Comparison of ENCODE assay signal across 1 cellular context in the genomic region with DNA sequence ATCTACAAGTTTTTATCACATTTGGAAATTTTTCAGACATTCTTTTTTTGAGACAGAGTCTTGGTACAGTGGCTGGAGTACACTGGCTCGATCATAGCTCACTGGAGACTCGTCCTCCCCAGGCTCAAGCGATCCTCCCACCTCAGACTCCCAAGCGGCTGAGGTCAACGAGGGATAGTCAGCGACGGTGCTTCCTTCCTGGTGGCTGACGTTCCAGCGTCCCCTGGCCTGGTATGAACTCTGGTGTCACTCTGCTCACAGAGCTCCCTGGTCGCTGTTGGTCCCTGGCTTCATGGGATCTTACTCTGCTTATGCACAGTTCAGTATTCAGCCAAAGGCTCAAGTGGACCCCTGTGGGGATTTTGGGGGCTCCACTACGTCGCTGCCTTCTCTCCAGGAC.
TF ChIP-seq lines count a peak whose summit lies in the region.

No MANE protein-coding gene starts in this region.

TF ChIP-seq in HepG2, 621 proteins besides CTCF, POLR2A, EP300 and RAD21 (continued from another document and continues in another):
- TF ChIP-seq, protein P1, sequence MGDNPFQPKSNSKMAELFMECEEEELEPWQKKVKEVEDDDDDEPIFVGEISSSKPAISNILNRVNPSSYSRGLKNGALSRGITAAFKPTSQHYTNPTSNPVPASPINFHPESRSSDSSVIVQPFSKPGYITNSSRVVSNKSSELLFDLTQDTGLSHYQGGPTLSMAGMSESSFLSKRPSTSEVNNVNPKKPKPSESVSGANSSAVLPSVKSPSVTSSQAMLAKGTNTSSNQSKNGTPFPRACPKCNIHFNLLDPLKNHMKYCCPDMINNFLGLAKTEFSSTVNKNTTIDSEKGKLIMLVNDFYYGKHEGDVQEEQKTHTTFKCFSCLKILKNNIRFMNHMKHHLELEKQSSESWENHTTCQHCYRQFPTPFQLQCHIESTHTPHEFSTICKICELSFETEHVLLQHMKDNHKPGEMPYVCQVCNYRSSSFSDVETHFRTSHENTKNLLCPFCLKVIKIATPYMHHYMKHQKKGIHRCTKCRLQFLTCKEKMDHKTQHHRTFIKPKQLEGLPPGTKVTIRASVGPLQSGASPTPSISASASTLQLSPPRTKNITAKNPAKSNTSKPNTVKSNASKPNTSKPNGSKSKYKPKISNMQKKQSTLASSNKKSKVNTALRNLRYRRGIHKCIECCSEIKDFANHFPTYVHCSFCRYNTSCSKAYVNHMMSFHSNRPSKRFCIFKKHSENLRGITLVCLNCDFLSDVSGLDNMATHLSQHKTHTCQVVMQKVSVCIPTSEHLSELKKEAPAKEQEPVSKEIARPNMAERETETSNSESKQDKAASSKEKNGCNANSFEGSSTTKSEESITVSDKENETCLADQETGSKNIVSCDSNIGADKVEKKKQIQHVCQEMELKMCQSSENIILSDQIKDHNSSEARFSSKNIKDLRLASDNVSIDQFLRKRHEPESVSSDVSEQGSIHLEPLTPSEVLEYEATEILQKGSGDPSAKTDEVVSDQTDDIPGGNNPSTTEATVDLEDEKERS (CRISPR knock-in tag; IDR thresholded peaks at IDR 0.05) = no peak
- TF ChIP-seq MEIS1 (CRISPR knock-in tag; IDR thresholded peaks at IDR 0.05; ENCODE audit: borderline replicate concordance) = no peak
- TF ChIP-seq, protein P2, sequence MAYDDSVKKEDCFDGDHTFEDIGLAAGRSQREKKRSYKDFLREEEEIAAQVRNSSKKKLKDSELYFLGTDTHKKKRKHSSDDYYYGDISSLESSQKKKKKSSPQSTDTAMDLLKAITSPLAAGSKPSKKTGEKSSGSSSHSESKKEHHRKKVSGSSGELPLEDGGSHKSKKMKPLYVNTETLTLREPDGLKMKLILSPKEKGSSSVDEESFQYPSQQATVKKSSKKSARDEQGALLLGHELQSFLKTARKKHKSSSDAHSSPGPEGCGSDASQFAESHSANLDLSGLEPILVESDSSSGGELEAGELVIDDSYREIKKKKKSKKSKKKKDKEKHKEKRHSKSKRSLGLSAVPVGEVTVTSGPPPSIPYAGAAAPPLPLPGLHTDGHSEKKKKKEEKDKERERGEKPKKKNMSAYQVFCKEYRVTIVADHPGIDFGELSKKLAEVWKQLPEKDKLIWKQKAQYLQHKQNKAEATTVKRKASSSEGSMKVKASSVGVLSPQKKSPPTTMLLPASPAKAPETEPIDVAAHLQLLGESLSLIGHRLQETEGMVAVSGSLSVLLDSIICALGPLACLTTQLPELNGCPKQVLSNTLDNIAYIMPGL (CRISPR knock-in tag; IDR thresholded peaks at IDR 0.05; ENCODE audit: borderline replicate concordance in 1 of 2, low read depth in 1 of 2) = no peak
- peak; percentile 69 for TF ChIP-seq KDM2A (CRISPR knock-in tag; IDR thresholded peaks at IDR 0.05; ENCODE audit: borderline replicate concordance, low read depth)
- TF ChIP-seq NCOR1 (IDR thresholded peaks at IDR 0.05; ENCODE audit: borderline replicate concordance, low read length) = no peak
- TF ChIP-seq, protein P3, sequence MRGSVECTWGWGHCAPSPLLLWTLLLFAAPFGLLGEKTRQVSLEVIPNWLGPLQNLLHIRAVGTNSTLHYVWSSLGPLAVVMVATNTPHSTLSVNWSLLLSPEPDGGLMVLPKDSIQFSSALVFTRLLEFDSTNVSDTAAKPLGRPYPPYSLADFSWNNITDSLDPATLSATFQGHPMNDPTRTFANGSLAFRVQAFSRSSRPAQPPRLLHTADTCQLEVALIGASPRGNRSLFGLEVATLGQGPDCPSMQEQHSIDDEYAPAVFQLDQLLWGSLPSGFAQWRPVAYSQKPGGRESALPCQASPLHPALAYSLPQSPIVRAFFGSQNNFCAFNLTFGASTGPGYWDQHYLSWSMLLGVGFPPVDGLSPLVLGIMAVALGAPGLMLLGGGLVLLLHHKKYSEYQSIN (CRISPR knock-in tag; IDR thresholded peaks at IDR 0.05; ENCODE audit: borderline replicate concordance) = no peak
- TF ChIP-seq, protein P4, sequence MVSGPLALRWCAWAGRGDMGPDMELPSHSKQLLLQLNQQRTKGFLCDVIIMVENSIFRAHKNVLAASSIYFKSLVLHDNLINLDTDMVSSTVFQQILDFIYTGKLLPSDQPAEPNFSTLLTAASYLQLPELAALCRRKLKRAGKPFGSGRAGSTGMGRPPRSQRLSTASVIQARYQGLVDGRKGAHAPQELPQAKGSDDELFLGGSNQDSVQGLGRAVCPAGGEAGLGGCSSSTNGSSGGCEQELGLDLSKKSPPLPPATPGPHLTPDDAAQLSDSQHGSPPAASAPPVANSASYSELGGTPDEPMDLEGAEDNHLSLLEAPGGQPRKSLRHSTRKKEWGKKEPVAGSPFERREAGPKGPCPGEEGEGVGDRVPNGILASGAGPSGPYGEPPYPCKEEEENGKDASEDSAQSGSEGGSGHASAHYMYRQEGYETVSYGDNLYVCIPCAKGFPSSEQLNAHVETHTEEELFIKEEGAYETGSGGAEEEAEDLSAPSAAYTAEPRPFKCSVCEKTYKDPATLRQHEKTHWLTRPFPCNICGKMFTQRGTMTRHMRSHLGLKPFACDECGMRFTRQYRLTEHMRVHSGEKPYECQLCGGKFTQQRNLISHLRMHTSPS (CRISPR knock-in tag; IDR thresholded peaks at IDR 0.05; ENCODE audit: low read depth) = no peak
- TF ChIP-seq KAT2B (IDR thresholded peaks at IDR 0.05; ENCODE audit: borderline replicate concordance, low read depth, low read length) = no peak
- 0 out of 2 replicates have a peak, but pooled peaks have one; percentile 46 for TF ChIP-seq SPEN (CRISPR knock-in tag; IDR thresholded peaks at IDR 0.05; ENCODE audit: low read depth)
- no peak for TF ChIP-seq ZNF296 (CRISPR knock-in tag; conservative IDR thresholded peaks at IDR 0.05)
- TF ChIP-seq ZNF570 (CRISPR knock-in tag; IDR thresholded peaks at IDR 0.05; ENCODE audit: borderline replicate concordance) = no peak
- no peak for TF ChIP-seq ZNF879 (CRISPR knock-in tag; IDR thresholded peaks at IDR 0.05)
- no peak for TF ChIP-seq SMARCC2 (IDR thresholded peaks at IDR 0.05)
- TF ChIP-seq, protein P5, sequence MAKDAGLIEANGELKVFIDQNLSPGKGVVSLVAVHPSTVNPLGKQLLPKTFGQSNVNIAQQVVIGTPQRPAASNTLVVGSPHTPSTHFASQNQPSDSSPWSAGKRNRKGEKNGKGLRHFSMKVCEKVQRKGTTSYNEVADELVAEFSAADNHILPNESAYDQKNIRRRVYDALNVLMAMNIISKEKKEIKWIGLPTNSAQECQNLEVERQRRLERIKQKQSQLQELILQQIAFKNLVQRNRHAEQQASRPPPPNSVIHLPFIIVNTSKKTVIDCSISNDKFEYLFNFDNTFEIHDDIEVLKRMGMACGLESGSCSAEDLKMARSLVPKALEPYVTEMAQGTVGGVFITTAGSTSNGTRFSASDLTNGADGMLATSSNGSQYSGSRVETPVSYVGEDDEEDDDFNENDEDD (CRISPR knock-in tag; IDR thresholded peaks at IDR 0.05; ENCODE audit: borderline replicate concordance) = no peak
- TF ChIP-seq, protein P6, sequence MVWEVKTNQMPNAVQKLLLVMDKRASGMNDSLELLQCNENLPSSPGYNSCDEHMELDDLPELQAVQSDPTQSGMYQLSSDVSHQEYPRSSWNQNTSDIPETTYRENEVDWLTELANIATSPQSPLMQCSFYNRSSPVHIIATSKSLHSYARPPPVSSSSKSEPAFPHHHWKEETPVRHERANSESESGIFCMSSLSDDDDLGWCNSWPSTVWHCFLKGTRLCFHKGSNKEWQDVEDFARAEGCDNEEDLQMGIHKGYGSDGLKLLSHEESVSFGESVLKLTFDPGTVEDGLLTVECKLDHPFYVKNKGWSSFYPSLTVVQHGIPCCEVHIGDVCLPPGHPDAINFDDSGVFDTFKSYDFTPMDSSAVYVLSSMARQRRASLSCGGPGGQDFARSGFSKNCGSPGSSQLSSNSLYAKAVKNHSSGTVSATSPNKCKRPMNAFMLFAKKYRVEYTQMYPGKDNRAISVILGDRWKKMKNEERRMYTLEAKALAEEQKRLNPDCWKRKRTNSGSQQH (CRISPR knock-in tag; IDR thresholded peaks at IDR 0.05; ENCODE audit: low read depth) = no peak
- TF ChIP-seq ETV5 (CRISPR knock-in tag; IDR thresholded peaks at IDR 0.05; ENCODE audit: borderline replicate concordance) = peak; percentile 5; the same call in 1 of the 2 replicates
- TF ChIP-seq, protein P7, sequence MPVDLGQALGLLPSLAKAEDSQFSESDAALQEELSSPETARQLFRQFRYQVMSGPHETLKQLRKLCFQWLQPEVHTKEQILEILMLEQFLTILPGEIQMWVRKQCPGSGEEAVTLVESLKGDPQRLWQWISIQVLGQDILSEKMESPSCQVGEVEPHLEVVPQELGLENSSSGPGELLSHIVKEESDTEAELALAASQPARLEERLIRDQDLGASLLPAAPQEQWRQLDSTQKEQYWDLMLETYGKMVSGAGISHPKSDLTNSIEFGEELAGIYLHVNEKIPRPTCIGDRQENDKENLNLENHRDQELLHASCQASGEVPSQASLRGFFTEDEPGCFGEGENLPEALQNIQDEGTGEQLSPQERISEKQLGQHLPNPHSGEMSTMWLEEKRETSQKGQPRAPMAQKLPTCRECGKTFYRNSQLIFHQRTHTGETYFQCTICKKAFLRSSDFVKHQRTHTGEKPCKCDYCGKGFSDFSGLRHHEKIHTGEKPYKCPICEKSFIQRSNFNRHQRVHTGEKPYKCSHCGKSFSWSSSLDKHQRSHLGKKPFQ (CRISPR knock-in tag; IDR thresholded peaks at IDR 0.05; ENCODE audit: insufficient replicate concordance) = peak; percentile 76
- TF ChIP-seq, protein P8, sequence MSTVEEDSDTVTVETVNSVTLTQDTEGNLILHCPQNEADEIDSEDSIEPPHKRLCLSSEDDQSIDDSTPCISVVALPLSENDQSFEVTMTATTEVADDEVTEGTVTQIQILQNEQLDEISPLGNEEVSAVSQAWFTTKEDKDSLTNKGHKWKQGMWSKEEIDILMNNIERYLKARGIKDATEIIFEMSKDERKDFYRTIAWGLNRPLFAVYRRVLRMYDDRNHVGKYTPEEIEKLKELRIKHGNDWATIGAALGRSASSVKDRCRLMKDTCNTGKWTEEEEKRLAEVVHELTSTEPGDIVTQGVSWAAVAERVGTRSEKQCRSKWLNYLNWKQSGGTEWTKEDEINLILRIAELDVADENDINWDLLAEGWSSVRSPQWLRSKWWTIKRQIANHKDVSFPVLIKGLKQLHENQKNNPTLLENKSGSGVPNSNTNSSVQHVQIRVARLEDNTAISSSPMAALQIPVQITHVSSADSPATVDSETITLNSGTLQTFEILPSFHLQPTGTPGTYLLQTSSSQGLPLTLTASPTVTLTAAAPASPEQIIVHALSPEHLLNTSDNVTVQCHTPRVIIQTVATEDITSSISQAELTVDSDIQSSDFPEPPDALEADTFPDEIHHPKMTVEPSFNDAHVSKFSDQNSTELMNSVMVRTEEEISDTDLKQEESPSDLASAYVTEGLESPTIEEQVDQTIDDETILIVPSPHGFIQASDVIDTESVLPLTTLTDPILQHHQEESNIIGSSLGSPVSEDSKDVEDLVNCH (CRISPR knock-in tag; IDR thresholded peaks at IDR 0.05) = no peak
- no peak for TF ChIP-seq KLF13 (CRISPR knock-in tag; IDR thresholded peaks at IDR 0.05)
- no peak for TF ChIP-seq ZNF432 (CRISPR knock-in tag; IDR thresholded peaks at IDR 0.05; ENCODE audit: borderline replicate concordance)
- TF ChIP-seq ZNF33A (CRISPR knock-in tag; IDR thresholded peaks at IDR 0.05; ENCODE audit: borderline replicate concordance) = no peak
- TF ChIP-seq, protein P9, sequence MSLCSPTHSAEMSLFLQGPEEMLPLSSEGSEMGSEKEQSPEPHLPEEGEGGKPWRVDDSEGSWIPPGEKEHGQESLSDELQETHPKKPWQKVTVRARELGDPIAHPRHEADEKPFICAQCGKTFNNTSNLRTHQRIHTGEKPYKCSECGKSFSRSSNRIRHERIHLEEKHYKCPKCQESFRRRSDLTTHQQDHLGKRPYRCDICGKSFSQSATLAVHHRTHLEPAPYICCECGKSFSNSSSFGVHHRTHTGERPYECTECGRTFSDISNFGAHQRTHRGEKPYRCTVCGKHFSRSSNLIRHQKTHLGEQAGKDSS (CRISPR knock-in tag; IDR thresholded peaks at IDR 0.05; ENCODE audit: borderline replicate concordance, low read depth) = no peak
- TF ChIP-seq, protein P10, sequence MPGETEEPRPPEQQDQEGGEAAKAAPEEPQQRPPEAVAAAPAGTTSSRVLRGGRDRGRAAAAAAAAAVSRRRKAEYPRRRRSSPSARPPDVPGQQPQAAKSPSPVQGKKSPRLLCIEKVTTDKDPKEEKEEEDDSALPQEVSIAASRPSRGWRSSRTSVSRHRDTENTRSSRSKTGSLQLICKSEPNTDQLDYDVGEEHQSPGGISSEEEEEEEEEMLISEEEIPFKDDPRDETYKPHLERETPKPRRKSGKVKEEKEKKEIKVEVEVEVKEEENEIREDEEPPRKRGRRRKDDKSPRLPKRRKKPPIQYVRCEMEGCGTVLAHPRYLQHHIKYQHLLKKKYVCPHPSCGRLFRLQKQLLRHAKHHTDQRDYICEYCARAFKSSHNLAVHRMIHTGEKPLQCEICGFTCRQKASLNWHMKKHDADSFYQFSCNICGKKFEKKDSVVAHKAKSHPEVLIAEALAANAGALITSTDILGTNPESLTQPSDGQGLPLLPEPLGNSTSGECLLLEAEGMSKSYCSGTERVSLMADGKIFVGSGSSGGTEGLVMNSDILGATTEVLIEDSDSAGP (CRISPR knock-in tag; IDR thresholded peaks at IDR 0.05; ENCODE audit: borderline replicate concordance) = no peak
- no peak for TF ChIP-seq U2AF1 (optimal IDR thresholded peaks at IDR 0.05; ENCODE audit: low read depth, low read length)
- TF ChIP-seq BHLHE40 (IDR thresholded peaks at IDR 0.05; ENCODE audit: low read length) = no peak
- TF ChIP-seq PAWR (CRISPR knock-in tag; IDR thresholded peaks at IDR 0.05; ENCODE audit: borderline replicate concordance) = no peak
- TF ChIP-seq GFI1 (CRISPR knock-in tag; IDR thresholded peaks at IDR 0.05; ENCODE audit: borderline replicate concordance) = no peak
- TF ChIP-seq, protein P11, sequence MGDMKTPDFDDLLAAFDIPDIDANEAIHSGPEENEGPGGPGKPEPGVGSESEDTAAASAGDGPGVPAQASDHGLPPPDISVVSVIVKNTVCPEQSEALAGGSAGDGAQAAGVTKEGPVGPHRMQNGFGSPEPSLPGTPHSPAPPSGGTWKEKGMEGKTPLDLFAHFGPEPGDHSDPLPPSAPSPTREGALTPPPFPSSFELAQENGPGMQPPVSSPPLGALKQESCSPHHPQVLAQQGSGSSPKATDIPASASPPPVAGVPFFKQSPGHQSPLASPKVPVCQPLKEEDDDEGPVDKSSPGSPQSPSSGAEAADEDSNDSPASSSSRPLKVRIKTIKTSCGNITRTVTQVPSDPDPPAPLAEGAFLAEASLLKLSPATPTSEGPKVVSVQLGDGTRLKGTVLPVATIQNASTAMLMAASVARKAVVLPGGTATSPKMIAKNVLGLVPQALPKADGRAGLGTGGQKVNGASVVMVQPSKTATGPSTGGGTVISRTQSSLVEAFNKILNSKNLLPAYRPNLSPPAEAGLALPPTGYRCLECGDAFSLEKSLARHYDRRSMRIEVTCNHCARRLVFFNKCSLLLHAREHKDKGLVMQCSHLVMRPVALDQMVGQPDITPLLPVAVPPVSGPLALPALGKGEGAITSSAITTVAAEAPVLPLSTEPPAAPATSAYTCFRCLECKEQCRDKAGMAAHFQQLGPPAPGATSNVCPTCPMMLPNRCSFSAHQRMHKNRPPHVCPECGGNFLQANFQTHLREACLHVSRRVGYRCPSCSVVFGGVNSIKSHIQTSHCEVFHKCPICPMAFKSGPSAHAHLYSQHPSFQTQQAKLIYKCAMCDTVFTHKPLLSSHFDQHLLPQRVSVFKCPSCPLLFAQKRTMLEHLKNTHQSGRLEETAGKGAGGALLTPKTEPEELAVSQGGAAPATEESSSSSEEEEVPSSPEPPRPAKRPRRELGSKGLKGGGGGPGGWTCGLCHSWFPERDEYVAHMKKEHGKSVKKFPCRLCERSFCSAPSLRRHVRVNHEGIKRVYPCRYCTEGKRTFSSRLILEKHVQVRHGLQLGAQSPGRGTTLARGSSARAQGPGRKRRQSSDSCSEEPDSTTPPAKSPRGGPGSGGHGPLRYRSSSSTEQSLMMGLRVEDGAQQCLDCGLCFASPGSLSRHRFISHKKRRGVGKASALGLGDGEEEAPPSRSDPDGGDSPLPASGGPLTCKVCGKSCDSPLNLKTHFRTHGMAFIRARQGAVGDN (CRISPR knock-in tag; IDR thresholded peaks at IDR 0.05) = peak; percentile 50
